Comparison of ENCODE assay signal across 10 cellular contexts in genomic region chr20:57397004-57397692, GRCh38. TPM values are rescaled to one million over a fixed set of nuclear protein-coding genes. Genes with fewer than 3 reads are reported as not detected.
A peak's percentile ranks its signal among the peaks of the same experiment; 100 is the strongest.
DNase-seq lines count a peak whose midpoint lies in the region; ATAC-seq and TF ChIP-seq lines count a peak whose summit lies in the region.
"Had no signal": no experiment of that assay in that cellular context is flagged by ENCODE, and none has a peak within 500 bp of the region (broad histone marks: within the 10 kb centered on the region; RNA-seq: fewer than 3 reads in every experiment).

No MANE protein-coding gene starts in this region.

- peaks cover 82 to 94% (median 87%) of the 10 kb centered on the region in 3 donors for H3K4me1 Mint-ChIP-seq in CD8-positive, alpha-beta memory T cell

- H3K36me3 ChIP-seq in CD8-positive, alpha-beta memory T cell (ENCODE audit: insufficient read depth, low read length) = peaks cover 71% of the 10 kb centered on the region
- H3K36me3 ChIP-seq in OCI-LY3 (replicated peaks; ENCODE audit: low read depth, low read length) (peaks cover 87% of the 10 kb centered on the region), neutrophil (peaks cover 88% of the 10 kb centered on the region)
- H3K36me3 ChIP-seq in effector memory CD4-positive, alpha-beta T cell (ENCODE audit: control insufficient read depth, insufficient read depth, low read length) = peaks cover 67% of the 10 kb centered on the region

- ATAC-seq in GM18502 (IDR thresholded peaks at IDR 0.05; ENCODE audit: poor library complexity, unreplicated experiment) = no peak
- no peak for ATAC-seq in GM21737 (IDR thresholded peaks at IDR 0.05; ENCODE audit: unreplicated experiment)

- H3K9me3 Mint-ChIP-seq in CD8-positive, alpha-beta memory T cell = peaks cover 0 to 3% (median 0%) of the 10 kb centered on the region in 5 donors

- H3K27ac ChIP-seq in CD8-positive, alpha-beta memory T cell (ENCODE audit: low read depth, low read length) = peak overlapping the region; percentile 76
- peak overlapping the region; percentile 90 for H3K27ac ChIP-seq in OCI-LY3 (ENCODE audit: low read length)
- peak overlapping the region; percentile 90 for H3K27ac ChIP-seq in effector memory CD4-positive, alpha-beta T cell (ENCODE audit: insufficient read depth, low read length, poor library complexity, severe bottlenecking)
- H3K27ac ChIP-seq in neutrophil = peak overlapping the region; percentile 90
- H3K27ac ChIP-seq: WERI-Rb-1 had no signal

- peaks cover 16 to 94% (median 21%) of the 10 kb centered on the region in 3 donors for H3K36me3 Mint-ChIP-seq in CD8-positive, alpha-beta memory T cell

- peak overlapping the region; percentile 75 to 91 (median 82) for H3K4me3 Mint-ChIP-seq in CD8-positive, alpha-beta memory T cell

- peaks cover 80% of the 10 kb centered on the region for H4K20me1 ChIP-seq in OCI-LY3 (ENCODE audit: insufficient read depth, low read length)

- peak overlapping the region; percentile 95 to 100 (median 98) for H3K27ac Mint-ChIP-seq in CD8-positive, alpha-beta memory T cell

- peak in 1 of 5 donors; percentile 47 for DNase-seq in CD8-positive, alpha-beta memory T cell
- DNase-seq in effector memory CD4-positive, alpha-beta T cell = no peak
- DNase-seq in NCI-H2107 treated with DMSO at 0.1 percent for 48 hours (lab: John Stamatoyannopoulos, UW; ENCODE audit: unreplicated experiment) (no peak), SIG-M5 treated with dmso at 0.1 percent for 504 hours (lab: John Stamatoyannopoulos, UW; ENCODE audit: unreplicated experiment) (no peak)
- DNase-seq: WERI-Rb-1 had no signal

- peaks cover 89% of the 10 kb centered on the region for H3K4me1 ChIP-seq in CD8-positive, alpha-beta memory T cell (ENCODE audit: insufficient read depth, low read length)
- H3K4me1 ChIP-seq in OCI-LY3 (ENCODE audit: low read length) (peaks cover 91% of the 10 kb centered on the region), neutrophil (ENCODE audit: control insufficient read depth in 1 of 2, insufficient read depth in 1 of 2, low read depth in 1 of 2, low read length in 1 of 2) (peaks cover 99 to 100% of the 10 kb centered on the region in 2 experiments)
- H3K4me1 ChIP-seq in effector memory CD4-positive, alpha-beta T cell (ENCODE audit: control insufficient read depth, insufficient read depth, low read length, poor library complexity, severe bottlenecking) = peaks cover 90% of the 10 kb centered on the region

- H3K79me2 ChIP-seq in OCI-LY3 (ENCODE audit: low read length) = peaks cover 100% of the 10 kb centered on the region

- H3K4me3 ChIP-seq in CD8-positive, alpha-beta memory T cell (ENCODE audit: low read length) = peak overlapping the region; percentile 56
- H3K4me3 ChIP-seq in OCI-LY3 (ENCODE audit: low read length) = peak overlapping the region; percentile 68
- H3K4me3 ChIP-seq in effector memory CD4-positive, alpha-beta T cell (ENCODE audit: insufficient read depth, low read depth, low read length, poor library complexity, severe bottlenecking) = peak overlapping the region; percentile 24
- peak overlapping the region in 1 of 2 experiments; percentile 45 for H3K4me3 ChIP-seq in neutrophil (ENCODE audit: low read depth in 1 of 2, low read length in 1 of 2)
- H3K4me3 ChIP-seq: coronary artery had no signal

- no peak overlapping the region for H2AFZ ChIP-seq in OCI-LY3 (ENCODE audit: low read depth, low read length)

- H3K27me3 ChIP-seq in CD8-positive, alpha-beta memory T cell (ENCODE audit: insufficient read depth, low read length, poor library complexity, severe bottlenecking) = no peaks in the 10 kb centered on the region
- H3K27me3 ChIP-seq in OCI-LY3 (ENCODE audit: low read depth, low read length) (no peaks in the 10 kb centered on the region), neutrophil (no peaks in the 10 kb centered on the region)
- no peaks in the 10 kb centered on the region for H3K27me3 ChIP-seq in effector memory CD4-positive, alpha-beta T cell (replicated peaks; ENCODE audit: control insufficient read depth, insufficient read depth, low read length, poor library complexity, severe bottlenecking)

- no peaks in the 10 kb centered on the region for H3K9me3 ChIP-seq in CD8-positive, alpha-beta memory T cell (ENCODE audit: low read length)
- H3K9me3 ChIP-seq in OCI-LY3 (ENCODE audit: insufficient read depth, low read length) (no peaks in the 10 kb centered on the region), neutrophil (no peaks in the 10 kb centered on the region)
- no peaks in the 10 kb centered on the region for H3K9me3 ChIP-seq in effector memory CD4-positive, alpha-beta T cell (ENCODE audit: control insufficient read depth, low read length)

- POLR2A ChIA-PET in CD8-positive, alpha-beta memory T cell (lab: Charles Lee) = interaction anchor here (1.3 to 3.1 kb wide), 3 partner anchors 8 to 233 kb away, joined by 4 to 33 read pairs (median 16); partner anchors contain the start of gene ZBP1

- H3K4me2 ChIP-seq in OCI-LY3 (ENCODE audit: low read length) = peak overlapping the region; percentile 92

- TF ChIP-seq CTCF in OCI-LY3 (IDR thresholded peaks at IDR 0.05; ENCODE audit: low read depth, low read length) (no peak), neutrophil (IDR thresholded peaks at IDR 0.05) (no peak)

- peaks cover 0 to 22% of the 10 kb centered on the region in 2 donors for H3K27me3 Mint-ChIP-seq in CD8-positive, alpha-beta memory T cell

- peak overlapping the region; percentile 77 for H3K9ac ChIP-seq in OCI-LY3 (ENCODE audit: low read length)

- CTCF ChIA-PET in CD8-positive, alpha-beta memory T cell (lab: Charles Lee) = interaction anchor here (0.9 to 7.5 kb wide), 8 partner anchors 8 to 95 kb away, joined by 3 to 67 read pairs (median 10); partner anchors contain the start of gene RBM38

RNA-seq across cellular contexts. Expression of gene RBM38, which starts 6.0 kb away (rescaled TPM):
- 100 to 1,000 TPM; 101 to 107 TPM for total RNA-seq in CD8-positive, alpha-beta memory T cell
- polyA plus RNA-seq in CD8-positive, alpha-beta memory T cell = 94.4 TPM

RNA-seq across cellular contexts. Expression of gene RAE1, which starts 46.1 kb away (rescaled TPM):
- 10 to 100 TPM; 50.2 to 52.8 TPM for total RNA-seq in CD8-positive, alpha-beta memory T cell
- 40.7 TPM for polyA plus RNA-seq in CD8-positive, alpha-beta memory T cell
